9 cellular contexts compared by ENCODE assay signal in genomic region chr1:46522184-46522968, GRCh38. TPM values are rescaled to one million over a fixed set of nuclear protein-coding genes. Genes with fewer than 3 reads are reported as not detected.
A peak's percentile ranks its signal among the peaks of the same experiment; 100 is the strongest.
DNase-seq lines count a peak whose midpoint lies in the region; ATAC-seq, FAIRE-seq and TF ChIP-seq lines count a peak whose summit lies in the region.
"Had no signal": no experiment of that assay in that cellular context is flagged by ENCODE, and none has a peak within 500 bp of the region (broad histone marks: within the 10 kb centered on the region; RNA-seq: fewer than 3 reads in every experiment).

No MANE protein-coding gene starts in this region.

- H3K27me3 Mint-ChIP-seq in activated T-cell treated with anti-CD3 and anti-CD28 coated beads, Interleukin-2, amount 50 U/mL, for 72 hours (ENCODE audit: low read depth): peaks cover 36% of the 10 kb centered on the region

- no peaks in the 10 kb centered on the region for H3K9me1 ChIP-seq in keratinocyte (ENCODE audit: control insufficient read depth, extremely low read depth, insufficient read depth, low read length)

- no peaks in the 10 kb centered on the region for H3K79me2 ChIP-seq in keratinocyte (ENCODE audit: control insufficient read depth, insufficient read depth, low read length)

- peak; percentile 51 to 52 for DNase-seq in activated T-cell treated with anti-CD3 and anti-CD28 coated beads, Interleukin-2, amount 50 U/mL, for 72 hours
- DNase-seq in keratinocyte (ENCODE audit: low read depth, low spot score) (no peak), upper lobe of right lung (peak; percentile 82), NCI-H146 (lab: John Stamatoyannopoulos, UW) (no peak), iPS-NIHi11 (ENCODE audit: low spot score) (no peak)

- intact Hi-C loops in upper lobe of right lung (cut with DNase I): loop anchor here (10.0 kb wide), 1 partner anchor 48 kb away; no protein-coding TSS in a partner anchor

- peak overlapping the region; percentile 30 for H3K27ac Mint-ChIP-seq in activated T-cell treated with anti-CD3 and anti-CD28 coated beads, Interleukin-2, amount 50 U/mL, for 72 hours

- H3K9me3 Mint-ChIP-seq in activated T-cell treated with anti-CD3 and anti-CD28 coated beads, Interleukin-2, amount 50 U/mL, for 72 hours: no peaks in the 10 kb centered on the region

- peak overlapping the region; percentile 31 for H3K9ac ChIP-seq in keratinocyte (ENCODE audit: control insufficient read depth, extremely low read depth, insufficient read depth, low read length)

- peak; percentile 71 for FAIRE-seq in keratinocyte (lab: Jason Lieb, UNC)

- peak; percentile 83 for ATAC-seq in GM18520 (IDR thresholded peaks at IDR 0.05; ENCODE audit: unreplicated experiment)
- peak; percentile 73 for ATAC-seq in HG03520 (IDR thresholded peaks at IDR 0.05; ENCODE audit: unreplicated experiment)
- peak; percentile 96 to 97 for ATAC-seq in activated T-cell treated with anti-CD3 and anti-CD28 coated beads, Interleukin-2, amount 50 U/mL, for 72 hours (replicated peaks in 1 of 2)
- ATAC-seq in upper lobe of right lung: peak; percentile 66
- ATAC-seq in HG03139 (IDR thresholded peaks at IDR 0.05; ENCODE audit: unreplicated experiment): no peak

- peaks cover 22% of the 10 kb centered on the region for H3K4me1 Mint-ChIP-seq in activated T-cell treated with anti-CD3 and anti-CD28 coated beads, Interleukin-2, amount 50 U/mL, for 72 hours (ENCODE audit: low read depth)

- H3K9me3 ChIP-seq in keratinocyte (ENCODE audit: control insufficient read depth, low read depth, low read length): no peaks in the 10 kb centered on the region
- H3K9me3 ChIP-seq in upper lobe of right lung: no peaks in the 10 kb centered on the region
- H3K9me3 ChIP-seq: uterus had no signal

- H3K4me3 Mint-ChIP-seq in activated T-cell treated with anti-CD3 and anti-CD28 coated beads, Interleukin-2, amount 50 U/mL, for 72 hours: peak overlapping the region; percentile 48 to 53

- H3K36me3 ChIP-seq in keratinocyte (ENCODE audit: control insufficient read depth in 2 of 2, extremely low read depth in 1 of 2, insufficient read depth in 2 of 2, low read length in 2 of 2) (no peaks in the 10 kb centered on the region), upper lobe of right lung (no peaks in the 10 kb centered on the region)
- H3K36me3 ChIP-seq: uterus had no signal

- H3K36me3 Mint-ChIP-seq in activated T-cell treated with anti-CD3 and anti-CD28 coated beads, Interleukin-2, amount 50 U/mL, for 72 hours (ENCODE audit: insufficient read depth in 2 of 2): no peaks in the 10 kb centered on the region

- H3K4me1 ChIP-seq in keratinocyte (ENCODE audit: control insufficient read depth, extremely low read depth, insufficient read depth, low read length) (peaks cover 40% of the 10 kb centered on the region), upper lobe of right lung (peaks cover 12% of the 10 kb centered on the region)
- H3K4me1 ChIP-seq: uterus had no signal

- H2AFZ ChIP-seq in keratinocyte (ENCODE audit: control insufficient read depth, low read length): no peak overlapping the region

- H4K20me1 ChIP-seq in keratinocyte (ENCODE audit: control insufficient read depth, extremely low read depth, insufficient read depth, low read length): no peaks in the 10 kb centered on the region

- H3K27me3 ChIP-seq in keratinocyte (ENCODE audit: control insufficient read depth, extremely low read depth, insufficient read depth, low read length) (no peaks in the 10 kb centered on the region), upper lobe of right lung (peaks cover 12% of the 10 kb centered on the region)
- H3K27me3 ChIP-seq: uterus had no signal

- dilution Hi-C loops in keratinocyte (cut with MboI; ENCODE audit: extremely low pct_ligation_motif_present, low sequenced_read_pairs): no loop called here

- H3K27ac ChIP-seq in keratinocyte (ENCODE audit: control insufficient read depth, insufficient read depth, low read length): peak overlapping the region; percentile 28
- peak overlapping the region; percentile 24 for H3K27ac ChIP-seq in upper lobe of right lung
- H3K27ac ChIP-seq: uterus had no signal

- H3K4me3 ChIP-seq in keratinocyte (ENCODE audit: control insufficient read depth in 2 of 3, extremely low read depth in 1 of 3, insufficient read depth in 2 of 3, low read depth in 1 of 3, low read length in 3 of 3): peak overlapping the region in 1 of 3 experiments; percentile 14
- no peak overlapping the region for H3K4me3 ChIP-seq in upper lobe of right lung
- H3K4me3 ChIP-seq: uterus had no signal

- TF ChIP-seq CTCF in keratinocyte (optimal IDR thresholded peaks at IDR 0.05 in 1 of 3, IDR thresholded peaks at IDR 0.05 in 1 of 3, conservative IDR thresholded peaks at IDR 0.05 in 1 of 3; ENCODE audit: extremely low read depth in 1 of 3, insufficient read depth in 2 of 3, low read length in 3 of 3) (no peak), upper lobe of right lung (IDR thresholded peaks at IDR 0.05) (no peak)

- H3K4me2 ChIP-seq in keratinocyte (ENCODE audit: control insufficient read depth, extremely low read depth, insufficient read depth, low read depth, low read length): peak overlapping the region; percentile 65

RNA-seq across cellular contexts. Expression of gene KNCN, which starts 29.1 kb away (rescaled TPM):
- not detected for total RNA-seq in activated T-cell treated with anti-CD3 and anti-CD28 coated beads, Interleukin-2, amount 50 U/mL, for 72 hours
- not detected in 3 replicates for polyA plus RNA-seq in keratinocyte
- polyA plus RNA-seq in keratinocyte (2011; ENCODE audit: low read depth): not detected
- not detected in 2 replicates for polyA plus RNA-seq in keratinocyte (2011; cell fraction: cytosol; rRNA removed)
- polyA plus RNA-seq in keratinocyte (2011; cell fraction: nucleus; rRNA removed): not detected in 2 replicates
- polyA plus RNA-seq in keratinocyte (2012; ENCODE audit: low replicate concordance): not detected in 2 replicates
- not detected in 3 replicates for polyA minus RNA-seq in keratinocyte
- not detected for polyA minus RNA-seq in keratinocyte (2011; cell fraction: cytosol; rRNA and poly(A)+ RNA removed)
- polyA minus RNA-seq in keratinocyte (2011; cell fraction: nucleus; rRNA and poly(A)+ RNA removed): not detected in 2 replicates
- total RNA-seq in upper lobe of right lung: not detected
- total RNA-seq: uterus had no signal

RNA-seq across cellular contexts. Expression of gene DMBX1, which starts 32.7 kb away (rescaled TPM):
- total RNA-seq in activated T-cell treated with anti-CD3 and anti-CD28 coated beads, Interleukin-2, amount 50 U/mL, for 72 hours: under 1 TPM in 1 of 2 donors, not detected in 1; 0.37 TPM
- not detected in 3 replicates for polyA plus RNA-seq in keratinocyte
- polyA plus RNA-seq in keratinocyte (2011; ENCODE audit: low read depth): not detected
- polyA plus RNA-seq in keratinocyte (2011; cell fraction: cytosol; rRNA removed): not detected in 2 replicates
- polyA plus RNA-seq in keratinocyte (2011; cell fraction: nucleus; rRNA removed): not detected in 2 replicates
- polyA plus RNA-seq in keratinocyte (2012; ENCODE audit: low replicate concordance): 0.06 TPM in 1 of 2 replicates, not detected in the other
- not detected in 3 replicates for polyA minus RNA-seq in keratinocyte
- polyA minus RNA-seq in keratinocyte (2011; cell fraction: cytosol; rRNA and poly(A)+ RNA removed): not detected
- polyA minus RNA-seq in keratinocyte (2011; cell fraction: nucleus; rRNA and poly(A)+ RNA removed): not detected in 2 replicates
- total RNA-seq in upper lobe of right lung: not detected

Comparison
In these comparisons a context has a peak if more than half of its experiments do, and no peak if none do; other contexts are left out.
1. DNase-seq: peak in activated T-cell treated with anti-CD3 and anti-CD28 coated beads, Interleukin-2, amount 50 U/mL, for 72 hours (2 of 2) and upper lobe of right lung (single experiment); none in keratinocyte (single experiment), NCI-H146 (single experiment) and iPS-NIHi11 (single experiment).